36 cellular contexts compared by ENCODE assay signal in genomic region chr22:26292667-26292995, GRCh38.
"Had no signal": no experiment of that assay in that cellular context is flagged by ENCODE, and none has a peak within 500 bp of the region (broad histone marks: within the 10 kb centered on the region; RNA-seq: fewer than 3 reads in every experiment).

No MANE protein-coding gene starts in this region.

- H3K9me3 ChIP-seq: adrenal gland, body of pancreas, breast epithelium had no signal

- H3K36me3 Mint-ChIP-seq: activated CD4-positive, alpha-beta memory T cell treated with anti-CD3 and anti-CD28 coated beads for 36 hours; activated naive CD4-positive, alpha-beta T cell treated with anti-CD3 and anti-CD28 coated beads, Interleukin-2, amount 50 U/mL, for 72 hours; activated naive CD8-positive, alpha-beta T cell treated with anti-CD3 and anti-CD28 coated beads for 36 hours had no signal

- H3K4me3 Mint-ChIP-seq: activated B cell treated with CpG ODN at 0.5 μM for 24 hours; activated CD4-positive, alpha-beta memory T cell treated with anti-CD3 and anti-CD28 coated beads for 36 hours; activated CD4-positive, alpha-beta T cell treated with anti-CD3 and anti-CD28 coated beads, Interleukin-2, amount 10 ng/mL, durations not matched to agents 24 days and 14 days; activated CD8-positive, alpha-beta T cell treated with anti-CD3 and anti-CD28 coated beads for 36 hours; activated naive CD4-positive, alpha-beta T cell treated with anti-CD3 and anti-CD28 coated beads for 36 hours; activated naive CD8-positive, alpha-beta T cell treated with anti-CD3 and anti-CD28 coated beads for 36 hours; activated T-cell treated with anti-CD3 and anti-CD28 coated beads, Interleukin-2, amount 50 U/mL, for 4 hours; activated T-cell treated with anti-CD3 and anti-CD28 coated beads, Interleukin-2, amount 50 U/mL, for 72 hours; activated T-helper 1 cell treated with anti-CD3 and anti-CD28 coated beads, Interleukin-12 subunit alpha, Interleukin-12 subunit beta, Interleukin-2, Interleukin-4 antibody, amounts not matched to agents 30 ng/mL and 10 ng/mL and 1 ng/mL, durations not matched to agents 14 hours and 24 hours and 36 hours; activated T-helper 17 cell treated with anti-CD3 and anti-CD28 coated beads, Interleukin-2, amount 50 U/mL, for 72 hours; T-helper 1 cell treated with Interleukin-12 subunit alpha and Interleukin-12 subunit beta and Interleukin-4 antibody, amounts not matched to agents 30 μg/mL and 1 μg/mL, for 36 hours; T-helper 2 cell treated with Interferon-gamma antibody and Interleukin-4, amounts not matched to agents 5 μg/mL and 100 μg/mL, for 36 hours had no signal

- H3K27me3 ChIP-seq: adrenal gland, brain microvascular endothelial cell, breast epithelium had no signal

- H3K4me3 ChIP-seq: adrenal gland, body of pancreas, breast epithelium had no signal

- H3K27ac ChIP-seq: adrenal gland, body of pancreas, brain microvascular endothelial cell, breast epithelium, VCaP had no signal

- H3K4me1 ChIP-seq: adrenal gland, body of pancreas, breast epithelium had no signal

- ATAC-seq: activated CD8-positive, alpha-beta T cell treated with anti-CD3 and anti-CD28 coated beads for 36 hours; activated naive CD4-positive, alpha-beta T cell treated with anti-CD3 and anti-CD28 coated beads, Interleukin-2, amount 50 U/mL, for 72 hours; activated T-cell treated with anti-CD3 and anti-CD28 coated beads, Interleukin-2, amount 50 U/mL, for 4 hours; activated T-cell treated with anti-CD3 and anti-CD28 coated beads, Interleukin-2, amount 50 U/mL, for 72 hours; activated T-helper 17 cell treated with anti-CD3 and anti-CD28 coated beads, Interleukin-2, amount 50 U/mL, for 72 hours; body of pancreas had no signal

- H3K36me3 ChIP-seq: adrenal gland, brain microvascular endothelial cell, breast epithelium had no signal

- H3K27ac Mint-ChIP-seq: activated B cell treated with CpG ODN at 0.5 μM for 24 hours; activated CD4-positive, alpha-beta memory T cell treated with anti-CD3 and anti-CD28 coated beads for 36 hours; activated CD4-positive, alpha-beta T cell treated with anti-CD3 and anti-CD28 coated beads, Interleukin-2, amount 10 ng/mL, durations not matched to agents 24 days and 14 days; activated CD8-positive, alpha-beta T cell treated with anti-CD3 and anti-CD28 coated beads for 36 hours; activated naive CD4-positive, alpha-beta T cell treated with anti-CD3 and anti-CD28 coated beads for 36 hours; activated naive CD4-positive, alpha-beta T cell treated with anti-CD3 and anti-CD28 coated beads, Interleukin-2, amount 50 U/mL, for 72 hours; activated naive CD8-positive, alpha-beta T cell treated with anti-CD3 and anti-CD28 coated beads for 36 hours; activated T-cell treated with anti-CD3 and anti-CD28 coated beads, Interleukin-2, amount 50 U/mL, for 72 hours; activated T-helper 1 cell treated with anti-CD3 and anti-CD28 coated beads, Interleukin-12 subunit alpha, Interleukin-12 subunit beta, Interleukin-2, Interleukin-4 antibody, amounts not matched to agents 30 ng/mL and 10 ng/mL and 1 ng/mL, durations not matched to agents 14 hours and 24 hours and 36 hours; activated T-helper 17 cell treated with anti-CD3 and anti-CD28 coated beads, Interleukin-2, amount 50 U/mL, for 72 hours; T-helper 1 cell treated with Interleukin-12 subunit alpha and Interleukin-12 subunit beta and Interleukin-4 antibody, amounts not matched to agents 30 μg/mL and 1 μg/mL, for 36 hours; T-helper 2 cell treated with Interferon-gamma antibody and Interleukin-4, amounts not matched to agents 5 μg/mL and 100 μg/mL, for 36 hours had no signal

- DNase-seq: activated B cell treated with CpG ODN at 0.5 μM for 24 hours; activated CD4-positive, alpha-beta memory T cell treated with anti-CD3 and anti-CD28 coated beads for 36 hours; activated CD4-positive, alpha-beta T cell treated with anti-CD3 and anti-CD28 coated beads for 4 hours; activated CD4-positive, alpha-beta T cell treated with anti-CD3 and anti-CD28 coated beads, Interleukin-2, amount 10 ng/mL, durations not matched to agents 24 days and 14 days; activated CD4-positive, alpha-beta T cell treated with anti-CD3 and anti-CD28 coated beads, Interleukin-2, amount 50 U/mL, for 1 hour; activated CD4-positive, alpha-beta T cell treated with anti-CD3 and anti-CD28 coated beads, Interleukin-2, amount 50 U/mL, for 4 hours; activated CD4-positive, CD25-positive, alpha-beta regulatory T cell treated with anti-CD3 and anti-CD28 coated beads, Interleukin-2, amount 50 U/mL, for 72 hours; activated CD8-positive, alpha-beta memory T cell treated with anti-CD3 and anti-CD28 coated beads, Interleukin-2, amount 50 U/mL, for 4 hours; activated CD8-positive, alpha-beta T cell treated with anti-CD3 and anti-CD28 coated beads for 36 hours; activated effector memory CD4-positive, alpha-beta T cell treated with anti-CD3 and anti-CD28 coated beads, Interleukin-2, amount 50 U/mL, for 16 hours; activated gamma-delta T cell treated with Interleukin-2 at 50 U/mL for 16 hours; activated naive CD4-positive, alpha-beta T cell; activated naive CD4-positive, alpha-beta T cell treated with anti-CD3 and anti-CD28 coated beads for 36 hours; activated naive CD4-positive, alpha-beta T cell treated with anti-CD3 and anti-CD28 coated beads, Interleukin-2, amount 50 U/mL, for 16 hours; activated naive CD8-positive, alpha-beta T cell treated with anti-CD3 and anti-CD28 coated beads for 36 hours; activated T-cell treated with anti-CD3 and anti-CD28 coated beads for 4 hours; activated T-cell treated with anti-CD3 and anti-CD28 coated beads, Interleukin-2, amount 50 U/mL, for 1 hour; activated T-cell treated with anti-CD3 and anti-CD28 coated beads, Interleukin-2, amount 50 U/mL, for 4 hours; activated T-cell treated with anti-CD3 and anti-CD28 coated beads, Interleukin-2, amount 50 U/mL, for 72 hours; adrenal gland; amniotic stem cell; aorta; body of pancreas; brain microvascular endothelial cell; central memory CD4-positive, alpha-beta T cell; T-helper 2 cell; T-helper 9 cell had no signal

- H3K9me3 Mint-ChIP-seq: activated B cell treated with CpG ODN at 0.5 μM for 24 hours; activated CD4-positive, alpha-beta memory T cell treated with anti-CD3 and anti-CD28 coated beads for 36 hours; activated CD4-positive, alpha-beta T cell treated with anti-CD3 and anti-CD28 coated beads, Interleukin-2, amount 10 ng/mL, durations not matched to agents 24 days and 14 days; activated CD8-positive, alpha-beta T cell treated with anti-CD3 and anti-CD28 coated beads for 36 hours; activated naive CD4-positive, alpha-beta T cell treated with anti-CD3 and anti-CD28 coated beads for 36 hours; activated T-cell treated with anti-CD3 and anti-CD28 coated beads, Interleukin-2, amount 50 U/mL, for 4 hours; activated T-helper 1 cell treated with anti-CD3 and anti-CD28 coated beads, Interleukin-12 subunit alpha, Interleukin-12 subunit beta, Interleukin-2, Interleukin-4 antibody, amounts not matched to agents 30 ng/mL and 10 ng/mL and 1 ng/mL, durations not matched to agents 14 hours and 24 hours and 36 hours; T-helper 2 cell treated with Interferon-gamma antibody and Interleukin-4, amounts not matched to agents 5 μg/mL and 100 μg/mL, for 36 hours had no signal

- H3K27me3 Mint-ChIP-seq: activated CD4-positive, alpha-beta memory T cell treated with anti-CD3 and anti-CD28 coated beads for 36 hours; activated CD8-positive, alpha-beta T cell treated with anti-CD3 and anti-CD28 coated beads for 36 hours; activated naive CD8-positive, alpha-beta T cell treated with anti-CD3 and anti-CD28 coated beads for 36 hours had no signal

- FAIRE-seq: astrocyte, TTC549 had no signal
